11 cellular contexts compared by ENCODE assay signal in genomic region chr18:55318864-55319516, GRCh38.
DNase-seq lines count a peak whose midpoint lies in the region; ATAC-seq, FAIRE-seq and TF ChIP-seq lines count a peak whose summit lies in the region.
"Had no signal": no experiment of that assay in that cellular context is flagged by ENCODE, and none has a peak within 500 bp of the region (broad histone marks: within the 10 kb centered on the region; RNA-seq: fewer than 3 reads in every experiment).

No MANE protein-coding gene starts in this region.

- intact Hi-C loops in right lobe of liver (cut with DNase I) = no loop called here
- intact Hi-C loops in transverse colon (cut with DNase I; ENCODE audit: low total_unique reads) = no loop called here

- peaks cover 20% of the 10 kb centered on the region for H3K4me1 Mint-ChIP-seq in activated naive CD8-positive, alpha-beta T cell treated with anti-CD3 and anti-CD28 coated beads, Interleukin-2, amount 50 U/mL, for 24 hours
- peaks cover 9% of the 10 kb centered on the region for H3K4me1 Mint-ChIP-seq in activated naive CD8-positive, alpha-beta T cell treated with anti-CD3 and anti-CD28 coated beads for 36 hours

- H3K9me3 Mint-ChIP-seq in activated naive CD8-positive, alpha-beta T cell treated with anti-CD3 and anti-CD28 coated beads, Interleukin-2, amount 50 U/mL, for 24 hours = no peaks in the 10 kb centered on the region
- no peaks in the 10 kb centered on the region for H3K9me3 Mint-ChIP-seq in activated naive CD8-positive, alpha-beta T cell treated with anti-CD3 and anti-CD28 coated beads for 36 hours

- in situ Hi-C loops in transverse colon (cut with MboI; ENCODE audit: low pct_ligation_motif_present in 1 of 4, low pct_unique_long_range_greater_than_20kb in 1 of 4, low sequenced_read_pairs in 3 of 4) = no loop called here

- TF ChIP-seq POLR2A in right lobe of liver (IDR thresholded peaks at IDR 0.05) (no peak), transverse colon (IDR thresholded peaks at IDR 0.05) (no peak)

- H3K27me3 ChIP-seq in adipocyte (replicated peaks; ENCODE audit: control insufficient read depth, insufficient read depth, low read length) (no peaks in the 10 kb centered on the region), right lobe of liver (peaks cover 0 to 11% of the 10 kb centered on the region in 2 donors), transverse colon (peaks cover 16% of the 10 kb centered on the region), small intestine (ENCODE audit: control insufficient read depth in 2 of 2, insufficient read depth in 2 of 2, low read length in 2 of 2) (no peaks in the 10 kb centered on the region)
- H3K27me3 ChIP-seq: cardiac muscle cell had no signal

- peak overlapping the region; percentile 80 for H3K9ac ChIP-seq in adipocyte (ENCODE audit: low read length)

- ATAC-seq in activated naive CD8-positive, alpha-beta T cell treated with anti-CD3 and anti-CD28 coated beads, Interleukin-2, amount 50 U/mL, for 24 hours = no peak
- ATAC-seq in right lobe of liver (no peak), HG02885 (IDR thresholded peaks at IDR 0.05; ENCODE audit: poor library complexity, unreplicated experiment) (no peak)
- ATAC-seq: K562 had no signal

- WGBS in right lobe of liver (ENCODE audit: insufficient coverage, low coverage, low lambda C conversion rate, missing lambda C conversion rate) = 54% methylated on average over 4 of the region's 4 CpGs
- WGBS in transverse colon (ENCODE audit: low coverage in 1 of 2), 2 donors = 39% methylated on average over 4 of the region's 4 CpGs; no CpG with 5 or more reads in 1 of the 2 donors
- WGBS in small intestine, 3 donors = 49 to 89% (median 80%) methylated on average over 4 of the region's 4 CpGs

- no peak for FAIRE-seq in small intestine (lab: Jason Lieb, UNC)
- FAIRE-seq: K562 had no signal

- peak overlapping the region; percentile 91 for H3K4me3 ChIP-seq in adipocyte (ENCODE audit: low read length)
- H3K4me3 ChIP-seq in right lobe of liver = peak overlapping the region in 1 of 3 donors; percentile 6
- peak overlapping the region in 3 of 4 donors; percentile 4 to 52 (median 43) for H3K4me3 ChIP-seq in transverse colon
- H3K4me3 ChIP-seq in small intestine (ENCODE audit: low read depth in 1 of 2, low read length in 2 of 2) = no peak overlapping the region
- H3K4me3 ChIP-seq: cardiac muscle cell, K562 had no signal

- peak overlapping the region in 2 of 3 donors; percentile 36 to 72 for H3K27ac ChIP-seq in right lobe of liver
- peak overlapping the region; percentile 87 to 94 (median 92) for H3K27ac ChIP-seq in transverse colon
- peak overlapping the region in 1 of 2 donors; percentile 85 for H3K27ac ChIP-seq in small intestine (ENCODE audit: low read depth in 1 of 2, low read length in 1 of 2)
- H3K27ac ChIP-seq: C4-2B, cardiac muscle cell had no signal

- TF ChIP-seq EP300 in transverse colon (IDR thresholded peaks at IDR 0.05; ENCODE audit: low read depth) = no peak

- CTCF ChIA-PET in GM10248 (lab: Yijun Ruan, JAX) = interaction anchor here (0.9 to 2.5 kb wide), 6 partner anchors 10 to 84 kb away, joined by 3 to 17 read pairs (median 6); no protein-coding TSS in a partner anchor

- H3K9me3 ChIP-seq in adipocyte (ENCODE audit: control insufficient read depth, low read length) (no peaks in the 10 kb centered on the region), right lobe of liver (no peaks in the 10 kb centered on the region), transverse colon (no peaks in the 10 kb centered on the region), small intestine (ENCODE audit: control insufficient read depth, low read depth) (no peaks in the 10 kb centered on the region)

- peaks cover 29% of the 10 kb centered on the region for H3K27me3 Mint-ChIP-seq in activated naive CD8-positive, alpha-beta T cell treated with anti-CD3 and anti-CD28 coated beads, Interleukin-2, amount 50 U/mL, for 24 hours
- peaks cover 60% of the 10 kb centered on the region for H3K27me3 Mint-ChIP-seq in activated naive CD8-positive, alpha-beta T cell treated with anti-CD3 and anti-CD28 coated beads for 36 hours

- no peak overlapping the region for H3K27ac Mint-ChIP-seq in activated naive CD8-positive, alpha-beta T cell treated with anti-CD3 and anti-CD28 coated beads, Interleukin-2, amount 50 U/mL, for 24 hours
- H3K27ac Mint-ChIP-seq in activated naive CD8-positive, alpha-beta T cell treated with anti-CD3 and anti-CD28 coated beads for 36 hours = no peak overlapping the region

- H3K36me3 ChIP-seq in adipocyte (ENCODE audit: control insufficient read depth, insufficient read depth, low read length, severe bottlenecking) (no peaks in the 10 kb centered on the region), right lobe of liver (no peaks in the 10 kb centered on the region), transverse colon (no peaks in the 10 kb centered on the region), small intestine (ENCODE audit: control insufficient read depth in 2 of 2, insufficient read depth in 2 of 2, low read length in 2 of 2) (no peaks in the 10 kb centered on the region)
- H3K36me3 ChIP-seq: cardiac muscle cell had no signal

- POLR2A ChIA-PET in GM10248 (lab: Yijun Ruan, JAX) = interaction anchor here (0.7 kb wide), 1 partner anchor 22 kb away, joined by 3 read pairs; no protein-coding TSS in a partner anchor

- DNase-seq in activated naive CD8-positive, alpha-beta T cell treated with anti-CD3 and anti-CD28 coated beads, Interleukin-2, amount 50 U/mL, for 24 hours = no peak
- DNase-seq in activated naive CD8-positive, alpha-beta T cell treated with anti-CD3 and anti-CD28 coated beads for 36 hours = no peak
- peak; percentile 73 for DNase-seq in adipocyte (ENCODE audit: low read depth)
- no peak for DNase-seq in right lobe of liver
- no peak for DNase-seq in transverse colon
- DNase-seq in small intestine = no peak
- no peak for DNase-seq in GM10248 (ENCODE audit: extremely low spot score)

- H3K36me3 Mint-ChIP-seq in activated naive CD8-positive, alpha-beta T cell treated with anti-CD3 and anti-CD28 coated beads, Interleukin-2, amount 50 U/mL, for 24 hours (ENCODE audit: low read depth) = peaks cover 3% of the 10 kb centered on the region
- H3K36me3 Mint-ChIP-seq in activated naive CD8-positive, alpha-beta T cell treated with anti-CD3 and anti-CD28 coated beads for 36 hours = no peaks in the 10 kb centered on the region

- no peak for TF ChIP-seq CTCF in right lobe of liver (IDR thresholded peaks at IDR 0.05)
- TF ChIP-seq CTCF in transverse colon (IDR thresholded peaks at IDR 0.05) = no peak
- TF ChIP-seq CTCF in GM10248 (IDR thresholded peaks at IDR 0.05; ENCODE audit: control extremely low read depth, extremely low read depth, low read depth, missing control alignments) = no peak

- H3K4me1 ChIP-seq in adipocyte (ENCODE audit: control insufficient read depth, insufficient read depth, low read length) (peaks cover 64% of the 10 kb centered on the region), right lobe of liver (no peaks in the 10 kb centered on the region), transverse colon (peaks cover 3 to 56% (median 3%) of the 10 kb centered on the region in 4 donors), small intestine (ENCODE audit: control insufficient read depth in 2 of 2, insufficient read depth in 1 of 2, low read depth in 1 of 2, low read length in 1 of 2) (no peaks in the 10 kb centered on the region)

- H3K4me3 Mint-ChIP-seq in activated naive CD8-positive, alpha-beta T cell treated with anti-CD3 and anti-CD28 coated beads, Interleukin-2, amount 50 U/mL, for 24 hours = peak overlapping the region; percentile 56
- no peak overlapping the region for H3K4me3 Mint-ChIP-seq in activated naive CD8-positive, alpha-beta T cell treated with anti-CD3 and anti-CD28 coated beads for 36 hours

Comparison
In these comparisons a context has a peak if more than half of its experiments do, and no peak if none do; other contexts are left out.
1. H3K4me3 ChIP-seq: peak in adipocyte (single experiment) and transverse colon (3 of 4); none in small intestine (0 of 2).